In genomic region chr9:91113026-91113425, GRCh38 we compare ENCODE assay signal across 22 cellular contexts.
DNase-seq lines count a peak whose midpoint lies in the region; ATAC-seq and TF ChIP-seq lines count a peak whose summit lies in the region.
"Had no signal": no experiment of that assay in that cellular context is flagged by ENCODE, and none has a peak within 500 bp of the region (broad histone marks: within the 10 kb centered on the region; RNA-seq: fewer than 3 reads in every experiment).

No MANE protein-coding gene starts in this region.

- no peak overlapping the region for H2BK15ac ChIP-seq in IMR-90 (ENCODE audit: low read depth, low read length)

- no peak overlapping the region for H3K27ac ChIP-seq in IMR-90 (ENCODE audit: insufficient read depth, low read length)
- H3K27ac ChIP-seq: A549; BLaER1 treated with 17β-estradiol and CSF1 and Interleukin-3, amounts not matched to agents 10 nM and 100 nM had no signal

- no peak overlapping the region for H3K18ac ChIP-seq in IMR-90 (ENCODE audit: low read depth, low read length)

- no peaks in the 10 kb centered on the region for H3K36me3 ChIP-seq in IMR-90 (ENCODE audit: control insufficient read depth, insufficient read depth, low read length)
- H3K36me3 ChIP-seq: BE2C, HAP-1 had no signal

- 100% methylated on average over 1 of the region's 2 CpGs; no CpG with 5 or more reads in 1 of the 2 experiments for WGBS in IMR-90 (ENCODE audit: extremely low coverage in 2 of 2, insufficient read length in 1 of 2), 2 experiments

- H4K91ac ChIP-seq in IMR-90 (ENCODE audit: insufficient read depth, low read depth, low read length), result no peak overlapping the region

- no TSS peak for BruUV-seq in IMR-90 (replicated peaks; lab: Mats Ljungman, UMichigan)

- no peak for ATAC-seq in IMR-90 (ENCODE audit: low read depth)
- no peak for ATAC-seq in stimulated activated effector memory CD8-positive, alpha-beta T cell treated with anti-CD3 and anti-CD28 coated beads, Interleukin-12 subunit alpha, Interleukin-12 subunit beta, amount 100 ng/mL, for 72 hours
- ATAC-seq: A549 had no signal

- no peak for DNase-seq in activated CD4-positive, alpha-beta T cell treated with anti-CD3 and anti-CD28 coated beads, Interleukin-2, amount 10 ng/mL, durations not matched to agents 24 days and 14 days
- no peak for DNase-seq in activated CD4-positive, alpha-beta T cell treated with anti-CD3 and anti-CD28 coated beads for 1 hour
- DNase-seq in activated naive CD4-positive, alpha-beta T cell treated with anti-CD3 and anti-CD28 coated beads, Interleukin-2, amount 50 U/mL, for 16 hours, result no peak
- no peak for DNase-seq in IMR-90
- DNase-seq in stimulated activated effector memory CD8-positive, alpha-beta T cell treated with anti-CD3 and anti-CD28 coated beads, Interleukin-12 subunit alpha, Interleukin-12 subunit beta, amount 100 ng/mL, for 72 hours (ENCODE audit: low spot score in 2 of 2), result no peak
- no peak for DNase-seq in SKM-1 (lab: John Stamatoyannopoulos, UW; ENCODE audit: unreplicated experiment)
- DNase-seq: 8988T; ACHN; AML-193; BE2C; CD4-positive, alpha-beta T cell; CD8-positive, alpha-beta memory T cell; DMS 273 treated with DMSO at 0.1 percent for 48 hours; DMS79; GF-D8; GOT3; HFFc6 had no signal

- TF ChIP-seq CTCF in IMR-90 (conservative IDR thresholded peaks at IDR 0.05; ENCODE audit: low read depth, low read length), result no peak

- CTCF ChIA-PET in IMR-90 (lab: Yijun Ruan, JAX), result no interaction called here

- H3K9ac ChIP-seq in IMR-90 (ENCODE audit: low read depth, low read length), result no peak overlapping the region
- H3K9ac ChIP-seq: BLaER1 treated with 17β-estradiol and CSF1 and Interleukin-3, amounts not matched to agents 10 nM and 100 nM had no signal

- H3K4me3 ChIP-seq in IMR-90 (ENCODE audit: insufficient read depth, low read depth, low read length), result no peak overlapping the region
- H3K4me3 ChIP-seq: A549; BLaER1 treated with 17β-estradiol and CSF1 and Interleukin-3, amounts not matched to agents 10 nM and 100 nM; HAP-1 had no signal

- no peak overlapping the region for H3K4me3 Mint-ChIP-seq in activated CD4-positive, alpha-beta T cell treated with anti-CD3 and anti-CD28 coated beads, Interleukin-2, amount 10 ng/mL, durations not matched to agents 24 days and 14 days
- H3K4me3 Mint-ChIP-seq in activated naive CD4-positive, alpha-beta T cell treated with anti-CD3 and anti-CD28 coated beads, Interleukin-2, amount 50 U/mL, for 24 hours, result no peak overlapping the region
- H3K4me3 Mint-ChIP-seq in stimulated activated effector memory CD8-positive, alpha-beta T cell treated with anti-CD3 and anti-CD28 coated beads, Interleukin-12 subunit alpha, Interleukin-12 subunit beta, amount 100 ng/mL, for 72 hours, result no peak overlapping the region
- H3K4me3 Mint-ChIP-seq: CD14-positive monocyte; CD4-positive, alpha-beta T cell; CD8-positive, alpha-beta memory T cell; HFFc6 had no signal

- H2BK5ac ChIP-seq in IMR-90 (ENCODE audit: low read depth, low read length, poor library complexity, severe bottlenecking), result no peak overlapping the region

- no peaks in the 10 kb centered on the region for H3K27me3 ChIP-seq in IMR-90 (ENCODE audit: control insufficient read depth, insufficient read depth, low read length)
- H3K27me3 ChIP-seq: BE2C; BLaER1 treated with 17β-estradiol and CSF1 and Interleukin-3, amounts not matched to agents 10 nM and 100 nM had no signal

- H2AFZ ChIP-seq in IMR-90 (replicated peaks; ENCODE audit: low read length, poor library complexity), result no peak overlapping the region

- H3K9me3 ChIP-seq in IMR-90 (ENCODE audit: control insufficient read depth, insufficient read depth, low read length), result peaks cover 15% of the 10 kb centered on the region
- H3K9me3 ChIP-seq: BE2C, HAP-1 had no signal

- no peak overlapping the region for H2AK5ac ChIP-seq in IMR-90 (ENCODE audit: low read depth, low read length)

- no peak overlapping the region for H3K4me2 ChIP-seq in IMR-90 (ENCODE audit: low read depth, low read length)
- H3K4me2 ChIP-seq: A549; BLaER1 treated with 17β-estradiol and CSF1 and Interleukin-3, amounts not matched to agents 10 nM and 100 nM had no signal

- no peak for TF ChIP-seq RAD21 in IMR-90 (IDR thresholded peaks at IDR 0.05; ENCODE audit: low read length)

- peaks cover 58% of the 10 kb centered on the region for H3K36me3 Mint-ChIP-seq in activated CD4-positive, alpha-beta T cell treated with anti-CD3 and anti-CD28 coated beads, Interleukin-2, amount 10 ng/mL, durations not matched to agents 24 days and 14 days (ENCODE audit: low read depth)
- H3K36me3 Mint-ChIP-seq in activated naive CD4-positive, alpha-beta T cell treated with anti-CD3 and anti-CD28 coated beads, Interleukin-2, amount 50 U/mL, for 24 hours, result peaks cover 6% of the 10 kb centered on the region
- peaks cover 11% of the 10 kb centered on the region for H3K36me3 Mint-ChIP-seq in stimulated activated effector memory CD8-positive, alpha-beta T cell treated with anti-CD3 and anti-CD28 coated beads, Interleukin-12 subunit alpha, Interleukin-12 subunit beta, amount 100 ng/mL, for 72 hours
- H3K36me3 Mint-ChIP-seq: CD14-positive monocyte had no signal

- peaks cover 25% of the 10 kb centered on the region for H3K9me3 Mint-ChIP-seq in activated CD4-positive, alpha-beta T cell treated with anti-CD3 and anti-CD28 coated beads, Interleukin-2, amount 10 ng/mL, durations not matched to agents 24 days and 14 days
- H3K9me3 Mint-ChIP-seq in activated naive CD4-positive, alpha-beta T cell treated with anti-CD3 and anti-CD28 coated beads, Interleukin-2, amount 50 U/mL, for 24 hours, result no peaks in the 10 kb centered on the region
- H3K9me3 Mint-ChIP-seq in stimulated activated effector memory CD8-positive, alpha-beta T cell treated with anti-CD3 and anti-CD28 coated beads, Interleukin-12 subunit alpha, Interleukin-12 subunit beta, amount 100 ng/mL, for 72 hours, result peaks cover 3% of the 10 kb centered on the region

- H2BK120ac ChIP-seq in IMR-90 (ENCODE audit: low read depth, low read length), result 0 out of 2 replicates have a peak overlapping the region, but pooled peaks have one; percentile 10

- H3K4ac ChIP-seq in IMR-90 (ENCODE audit: low read depth, low read length), result no peak overlapping the region

- peaks cover 8% of the 10 kb centered on the region for H3K4me1 ChIP-seq in IMR-90 (ENCODE audit: control insufficient read depth, insufficient read depth, low read length)
- H3K4me1 ChIP-seq: A549; BE2C; BLaER1 treated with 17β-estradiol and CSF1 and Interleukin-3, amounts not matched to agents 10 nM and 100 nM; HAP-1 had no signal

- H4K8ac ChIP-seq in IMR-90 (ENCODE audit: low read depth in 2 of 2, low read length in 2 of 2), result no peak overlapping the region

- peaks cover 4% of the 10 kb centered on the region for H3K9me1 ChIP-seq in IMR-90 (ENCODE audit: insufficient read depth, low read length)

- intact Hi-C loops in activated CD4-positive, alpha-beta T cell treated with anti-CD3 and anti-CD28 coated beads, Interleukin-2, amount 10 ng/mL, durations not matched to agents 24 days and 14 days (cut with micrococcal nuclease), result no loop called here
- intact Hi-C loops in IMR-90 (cut with micrococcal nuclease), result no loop called here

- no peak for TF ChIP-seq POLR2A in IMR-90 (IDR thresholded peaks at IDR 0.05; ENCODE audit: low read depth, low read length)

- no peaks in the 10 kb centered on the region for H4K20me1 ChIP-seq in IMR-90 (ENCODE audit: insufficient read depth, low read length)
- H4K20me1 ChIP-seq: BLaER1 treated with 17β-estradiol and CSF1 and Interleukin-3, amounts not matched to agents 10 nM and 100 nM had no signal

- no peak overlapping the region for H2AK9ac ChIP-seq in IMR-90 (replicated peaks; ENCODE audit: low read depth, low read length, poor library complexity)

- H3K79me1 ChIP-seq in IMR-90 (ENCODE audit: low read depth in 1 of 2, low read length in 2 of 2), result peaks cover 0 to 5% of the 10 kb centered on the region in 2 experiments; a peak in 2 of 4 replicates

- in situ Hi-C loops in IMR-90 (cut with MboI; ENCODE audit: low sequenced_read_pairs), result no loop called here

- no peak overlapping the region for H3K56ac ChIP-seq in IMR-90 (ENCODE audit: extremely low read depth, insufficient read depth, low read length)

- POLR2A ChIA-PET in IMR-90 (lab: Charles Lee; ENCODE audit: unreplicated experiment), result no interaction called here

- no peak overlapping the region for H2BK20ac ChIP-seq in IMR-90 (ENCODE audit: low read depth, low read length)

- H3K14ac ChIP-seq in IMR-90 (replicated peaks; ENCODE audit: low read depth, low read length), result no peak overlapping the region

- peak overlapping the region; percentile 21 for H3K27ac Mint-ChIP-seq in activated CD4-positive, alpha-beta T cell treated with anti-CD3 and anti-CD28 coated beads, Interleukin-2, amount 10 ng/mL, durations not matched to agents 24 days and 14 days
- peak overlapping the region; percentile 4 for H3K27ac Mint-ChIP-seq in activated naive CD4-positive, alpha-beta T cell treated with anti-CD3 and anti-CD28 coated beads, Interleukin-2, amount 50 U/mL, for 24 hours
- H3K27ac Mint-ChIP-seq in stimulated activated effector memory CD8-positive, alpha-beta T cell treated with anti-CD3 and anti-CD28 coated beads, Interleukin-12 subunit alpha, Interleukin-12 subunit beta, amount 100 ng/mL, for 72 hours, result peak overlapping the region; percentile 7
- H3K27ac Mint-ChIP-seq: CD4-positive, alpha-beta T cell; CD8-positive, alpha-beta memory T cell; HFFc6 had no signal

- peaks cover 34% of the 10 kb centered on the region for H3K4me1 Mint-ChIP-seq in activated CD4-positive, alpha-beta T cell treated with anti-CD3 and anti-CD28 coated beads, Interleukin-2, amount 10 ng/mL, durations not matched to agents 24 days and 14 days
- H3K4me1 Mint-ChIP-seq in activated naive CD4-positive, alpha-beta T cell treated with anti-CD3 and anti-CD28 coated beads, Interleukin-2, amount 50 U/mL, for 24 hours, result no peaks in the 10 kb centered on the region
- peaks cover 47% of the 10 kb centered on the region for H3K4me1 Mint-ChIP-seq in stimulated activated effector memory CD8-positive, alpha-beta T cell treated with anti-CD3 and anti-CD28 coated beads, Interleukin-12 subunit alpha, Interleukin-12 subunit beta, amount 100 ng/mL, for 72 hours

- no peak overlapping the region for H4K5ac ChIP-seq in IMR-90 (ENCODE audit: low read depth, low read length)

- H3K23ac ChIP-seq in IMR-90 (ENCODE audit: low read depth, low read length), result no peak overlapping the region

- no peaks in the 10 kb centered on the region for H3K27me3 Mint-ChIP-seq in activated CD4-positive, alpha-beta T cell treated with anti-CD3 and anti-CD28 coated beads, Interleukin-2, amount 10 ng/mL, durations not matched to agents 24 days and 14 days
- H3K27me3 Mint-ChIP-seq in activated naive CD4-positive, alpha-beta T cell treated with anti-CD3 and anti-CD28 coated beads, Interleukin-2, amount 50 U/mL, for 24 hours, result peaks cover 5% of the 10 kb centered on the region

- dilution Hi-C loops in IMR-90 (cut with HindIII; ENCODE audit: low sequenced_read_pairs, unreplicated experiment), result no loop called here
